Comparison of ENCODE assay signal across 25 cellular contexts in the genomic region with DNA sequence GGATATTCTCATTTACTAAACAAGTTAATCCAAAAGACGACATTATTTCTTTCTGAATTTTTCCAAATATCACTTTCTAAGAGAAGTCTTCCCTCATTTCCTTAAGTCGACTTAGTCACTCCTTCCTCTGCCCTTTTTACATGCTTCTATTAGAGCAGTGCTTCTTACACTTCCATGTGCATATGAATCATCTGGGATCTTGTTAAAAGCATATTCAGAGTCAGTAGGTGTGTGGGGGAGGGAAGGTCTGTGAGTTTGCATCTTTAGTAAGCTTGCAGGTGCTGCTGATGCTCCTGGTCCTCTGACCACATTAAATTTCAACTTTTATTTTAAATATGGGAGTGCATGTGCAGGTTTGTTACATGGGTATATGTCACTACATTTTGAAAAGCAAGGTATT.
DNase-seq lines count a peak whose midpoint lies in the region; ATAC-seq and TF ChIP-seq lines count a peak whose summit lies in the region.
"Had no signal": no experiment of that assay in that cellular context is flagged by ENCODE, and none has a peak within 500 bp of the region (broad histone marks: within the 10 kb centered on the region; RNA-seq: fewer than 3 reads in every experiment).

No MANE protein-coding gene starts in this region.

- CTCF ChIA-PET in OCI-LY7 (lab: Charles Lee; ENCODE audit: unreplicated experiment) = no interaction called here

- no peak overlapping the region for H3K9ac ChIP-seq in HUES64 (ENCODE audit: low read depth, low read length)

- TF ChIP-seq CTCF in RWPE2 (IDR thresholded peaks at IDR 0.05; ENCODE audit: poor library complexity, severe bottlenecking) = no peak
- TF ChIP-seq CTCF in OCI-LY7 (conservative IDR thresholded peaks at IDR 0.05; ENCODE audit: low read length) = no peak

- WGBS in HUES64 = 72% methylated on average over 2 of the region's 2 CpGs

- H3K27me3 ChIP-seq in HUES64 (ENCODE audit: insufficient read depth, low read length) = no peaks in the 10 kb centered on the region
- peaks cover 7% of the 10 kb centered on the region for H3K27me3 ChIP-seq in RWPE2 (ENCODE audit: insufficient read depth, poor library complexity, severe bottlenecking)
- H3K27me3 ChIP-seq: body of pancreas, colonic mucosa, left lung, testis, vagina had no signal

- H3K36me3 ChIP-seq in HUES64 (ENCODE audit: insufficient read depth, low read length) = no peaks in the 10 kb centered on the region
- no peaks in the 10 kb centered on the region for H3K36me3 ChIP-seq in RWPE2 (ENCODE audit: low read depth)
- H3K36me3 ChIP-seq in OCI-LY7 (ENCODE audit: insufficient read depth, low read length) = no peaks in the 10 kb centered on the region
- H3K36me3 ChIP-seq: colonic mucosa, left lung, SJCRH30, vagina had no signal

- H3K4me1 ChIP-seq in HUES64 (ENCODE audit: insufficient read depth, low read length) (peaks cover 14% of the 10 kb centered on the region), RWPE2 (ENCODE audit: insufficient read depth, poor library complexity, severe bottlenecking) (no peaks in the 10 kb centered on the region), OCI-LY7 (ENCODE audit: insufficient read depth, low read length, poor library complexity, severe bottlenecking) (no peaks in the 10 kb centered on the region)
- H3K4me1 ChIP-seq: body of pancreas, colonic mucosa, left lung, SJCRH30, testis, vagina had no signal

- ATAC-seq in RWPE2 (ENCODE audit: low read depth) = peak; percentile 51; the same call in 1 of the 3 replicates
- ATAC-seq: body of pancreas; left lung; stimulated activated memory B cell treated with anti-CD40 and anti-IgM and Interleukin-4, amounts not matched to agents 10 μg/mL and 1 μg/mL and 100 μg/mL, for 72 hours had no signal

- BruUV-seq in OCI-LY7 (replicated peaks; lab: Mats Ljungman, UMichigan) = no TSS peak

- DNase-seq in NCI-H510A treated with DMSO at 0.1 percent for 48 hours (lab: John Stamatoyannopoulos, UW) = peak; percentile 73
- no peak for DNase-seq in NCI-H510A (lab: John Stamatoyannopoulos, UW)
- DNase-seq in RWPE2 (ENCODE audit: low spot score) = no peak
- DNase-seq in putamen (ENCODE audit: low spot score) = peak; percentile 30
- no peak for DNase-seq in OCI-LY7 (ENCODE audit: low spot score)
- no peak for DNase-seq in activated CD4-positive, alpha-beta T cell treated with anti-CD3 and anti-CD28 coated beads for 48 hours
- no peak for DNase-seq in activated effector memory CD4-positive, alpha-beta T cell treated with Interleukin-2 at 50 U/mL for 16 hours
- DNase-seq: activated CD4-positive, alpha-beta T cell treated with anti-CD3 and anti-CD28 coated beads, Interleukin-2, amount 10 ng/mL, durations not matched to agents 24 days and 14 days; activated naive CD8-positive, alpha-beta T cell treated with anti-CD3 and anti-CD28 coated beads, Interleukin-2, amount 10 ng/mL, durations not matched to agents 7 days and 5 days; body of pancreas; colonic mucosa; endodermal cell; glutamatergic neuron; HCEC 1CT; left lung; NCI-H524 treated with DMSO at 0.1 percent for 48 hours; nephron progenitor cell; PC-9; SJCRH30; T-helper 1 cell; testis had no signal

- no peak overlapping the region for H3K4me2 ChIP-seq in OCI-LY7 (ENCODE audit: low read length)
- H3K4me2 ChIP-seq: PC-9 had no signal

- no peaks in the 10 kb centered on the region for H3K9me2 ChIP-seq in OCI-LY7 (ENCODE audit: insufficient read depth, low read length)

- H3K27ac ChIP-seq in HUES64 (ENCODE audit: low read depth, low read length) (peak overlapping the region; percentile 10; the same call in 1 of the 2 replicates), RWPE2 (ENCODE audit: poor library complexity, severe bottlenecking) (no peak overlapping the region), OCI-LY7 (ENCODE audit: low read depth, low read length, poor library complexity, severe bottlenecking) (no peak overlapping the region)
- H3K27ac ChIP-seq: body of pancreas, C4-2B, colonic mucosa, left lung, PC-9, SJCRH30, testis, vagina had no signal

- H4K20me1 ChIP-seq in OCI-LY7 (ENCODE audit: insufficient read depth, low read length) = no peaks in the 10 kb centered on the region

- no peaks in the 10 kb centered on the region for H3K79me2 ChIP-seq in OCI-LY7 (ENCODE audit: insufficient read depth, low read depth, low read length)

- no peak overlapping the region for H2AFZ ChIP-seq in OCI-LY7 (ENCODE audit: low read length)
- H2AFZ ChIP-seq: PC-9 had no signal

- no peak overlapping the region for H3K4me3 ChIP-seq in HUES64 (ENCODE audit: low read length)
- no peak overlapping the region for H3K4me3 ChIP-seq in RWPE2 (ENCODE audit: severe bottlenecking)
- no peak overlapping the region for H3K4me3 ChIP-seq in OCI-LY7 (ENCODE audit: low read depth, low read length, poor library complexity, severe bottlenecking)
- H3K4me3 ChIP-seq: body of pancreas, colonic mucosa, left lung, PC-9, SJCRH30, testis, vagina had no signal

- intact Hi-C loops in OCI-LY7 (cut with micrococcal nuclease; ENCODE audit: unreplicated experiment) = no loop called here

- POLR2A ChIA-PET in OCI-LY7 (lab: Charles Lee) = no interaction called here

- H3K9me3 ChIP-seq in HUES64 (ENCODE audit: insufficient read depth, low read depth, low read length) (no peaks in the 10 kb centered on the region), RWPE2 (ENCODE audit: severe bottlenecking) (no peaks in the 10 kb centered on the region), OCI-LY7 (ENCODE audit: low read length) (no peaks in the 10 kb centered on the region)
- H3K9me3 ChIP-seq: body of pancreas, colonic mucosa, left lung, SJCRH30, testis, vagina had no signal

Comparison
In these comparisons a context has a peak if more than half of its experiments do, and no peak if none do; other contexts are left out.
1. DNase-seq: peak in NCI-H510A treated with DMSO at 0.1 percent for 48 hours (single experiment) and putamen (single experiment); none in NCI-H510A (single experiment), RWPE2 (single experiment), OCI-LY7 (single experiment), activated CD4-positive, alpha-beta T cell treated with anti-CD3 and anti-CD28 coated beads for 48 hours (single experiment) and activated effector memory CD4-positive, alpha-beta T cell treated with Interleukin-2 at 50 U/mL for 16 hours (single experiment).